ENCODE assay signal across 8 cellular contexts in genomic region chr6:166997768-166998255, GRCh38. TPM values are rescaled to one million over a fixed set of nuclear protein-coding genes. Genes with fewer than 3 reads are reported as not detected.
A peak's percentile ranks its signal among the peaks of the same experiment; 100 is the strongest.
DNase-seq lines count a peak whose midpoint lies in the region; ATAC-seq lines count a peak whose summit lies in the region.

No MANE protein-coding gene starts in this region.

- no peak overlapping the region for H2BK120ac ChIP-seq in mesendoderm (ENCODE audit: low read depth, low read length)

- peaks cover 37% of the 10 kb centered on the region for H3K36me3 Mint-ChIP-seq in activated CD4-positive, alpha-beta T cell treated with anti-CD3 and anti-CD28 coated beads, Interleukin-2, amount 10 ng/mL, durations not matched to agents 24 days and 14 days (ENCODE audit: low read depth)

- peak overlapping the region; percentile 90 for H3K9ac ChIP-seq in mesendoderm (ENCODE audit: low read length)

- H2AK5ac ChIP-seq in mesendoderm (ENCODE audit: low read length), result no peak overlapping the region

- peaks cover 38% of the 10 kb centered on the region for H3K4me1 Mint-ChIP-seq in activated CD4-positive, alpha-beta T cell treated with anti-CD3 and anti-CD28 coated beads, Interleukin-2, amount 10 ng/mL, durations not matched to agents 24 days and 14 days

- no peaks in the 10 kb centered on the region for H3K9me3 Mint-ChIP-seq in activated CD4-positive, alpha-beta T cell treated with anti-CD3 and anti-CD28 coated beads, Interleukin-2, amount 10 ng/mL, durations not matched to agents 24 days and 14 days

- peaks cover 25% of the 10 kb centered on the region for H3K79me2 ChIP-seq in mesendoderm (ENCODE audit: control insufficient read depth, insufficient read depth, low read length)

- H3K27me3 Mint-ChIP-seq in activated CD4-positive, alpha-beta T cell treated with anti-CD3 and anti-CD28 coated beads, Interleukin-2, amount 10 ng/mL, durations not matched to agents 24 days and 14 days, result no peaks in the 10 kb centered on the region

- peak overlapping the region; percentile 82 for H3K56ac ChIP-seq in mesendoderm (ENCODE audit: low read length)

- peak overlapping the region; percentile 33 for H3K4me2 ChIP-seq in mesendoderm (ENCODE audit: low read length)

- H2BK15ac ChIP-seq in mesendoderm (replicated peaks; ENCODE audit: low read depth), result no peak overlapping the region

- peak overlapping the region; percentile 95 for H3K4ac ChIP-seq in mesendoderm (ENCODE audit: low read depth, low read length)

- peak overlapping the region; percentile 34 for H3K4me3 ChIP-seq in mesendoderm (ENCODE audit: low read length)

- H4K8ac ChIP-seq in mesendoderm (ENCODE audit: low read depth, low read length), result no peak overlapping the region

- peaks cover 6% of the 10 kb centered on the region for H3K4me1 ChIP-seq in mesendoderm (ENCODE audit: control insufficient read depth, low read depth, low read length)

- H3K23ac ChIP-seq in mesendoderm (ENCODE audit: low read length), result peak overlapping the region; percentile 56

- intact Hi-C loops in activated CD4-positive, alpha-beta T cell treated with anti-CD3 and anti-CD28 coated beads, Interleukin-2, amount 10 ng/mL, durations not matched to agents 24 days and 14 days (cut with micrococcal nuclease), result loop anchor here (2.0 kb wide), 3 partner anchors 49 to 615 kb away; partner anchors contain the start of gene MPC1

- no peak overlapping the region for H2BK5ac ChIP-seq in mesendoderm (ENCODE audit: low read length)

- WGBS in mesendoderm (ENCODE audit: extremely low coverage, insufficient coverage, low lambda C conversion rate), result no CpG with 5 or more reads among the region's 38 CpGs

- peak overlapping the region; percentile 78 for H3K27ac Mint-ChIP-seq in activated CD4-positive, alpha-beta T cell treated with anti-CD3 and anti-CD28 coated beads, Interleukin-2, amount 10 ng/mL, durations not matched to agents 24 days and 14 days

- H3K36me3 ChIP-seq in mesendoderm (ENCODE audit: control insufficient read depth, insufficient read depth, low read length), result peaks cover 2% of the 10 kb centered on the region

- ATAC-seq in HG02885 (IDR thresholded peaks at IDR 0.05; ENCODE audit: poor library complexity, unreplicated experiment), result peak; percentile 32

- H3K79me1 ChIP-seq in mesendoderm (ENCODE audit: low read length), result peaks cover 24% of the 10 kb centered on the region

- peak overlapping the region; percentile 75 for H3K4me3 Mint-ChIP-seq in activated CD4-positive, alpha-beta T cell treated with anti-CD3 and anti-CD28 coated beads, Interleukin-2, amount 10 ng/mL, durations not matched to agents 24 days and 14 days

- H3K27ac ChIP-seq in mesendoderm (ENCODE audit: low read depth, low read length), result no peak overlapping the region

- H4K5ac ChIP-seq in mesendoderm (ENCODE audit: low read length), result no peak overlapping the region

- DNase-seq in NCI-H146 (lab: John Stamatoyannopoulos, UW) (peak; percentile 60), NCI-H146 treated with DMSO at 0.1 percent for 48 hours (lab: John Stamatoyannopoulos, UW; ENCODE audit: unreplicated experiment) (no peak), NCI-H226 (peak; percentile 84), mesendoderm (peak; percentile 90)
- DNase-seq in activated CD4-positive, alpha-beta T cell treated with anti-CD3 and anti-CD28 coated beads, Interleukin-2, amount 10 ng/mL, durations not matched to agents 24 days and 14 days, result peak; percentile 84
- peak; percentile 20 for DNase-seq in effector CD4-positive, alpha-beta T cell
- DNase-seq in stimulated activated CD8-positive, alpha-beta memory T cell treated with anti-CD3 and anti-CD28 coated beads, Interleukin-4, amount 100 ng/mL, for 48 hours, result peak; percentile 68

- no peaks in the 10 kb centered on the region for H3K27me3 ChIP-seq in mesendoderm (ENCODE audit: insufficient read depth, low read length, poor library complexity)

- peak overlapping the region; percentile 89 for H3K18ac ChIP-seq in mesendoderm (ENCODE audit: low read length)

RNA-seq across cellular contexts. Expression of gene CEP43, which starts 1.4 kb away (rescaled TPM):
- total RNA-seq in activated CD4-positive, alpha-beta T cell treated with anti-CD3 and anti-CD28 coated beads, Interleukin-2, amount 10 ng/mL, durations not matched to agents 24 days and 14 days, result 21.1 and 23.0 TPM in 2 replicates
- 24.0 TPM for polyA plus RNA-seq in mesendoderm (2013, experiment 1 of 2)
- polyA plus RNA-seq in mesendoderm (2013, experiment 2 of 2), result 24.6 TPM

RNA-seq across cellular contexts. Expression of gene RNASET2, which starts 41.5 kb away (rescaled TPM):
- total RNA-seq in activated CD4-positive, alpha-beta T cell treated with anti-CD3 and anti-CD28 coated beads, Interleukin-2, amount 10 ng/mL, durations not matched to agents 24 days and 14 days, result 93.3 and 108 TPM in 2 replicates
- 6.2 TPM for polyA plus RNA-seq in mesendoderm (2013, experiment 1 of 2)
- polyA plus RNA-seq in mesendoderm (2013, experiment 2 of 2), result 6.6 TPM
